ENCODE assay signal across 11 cellular contexts in the genomic region with DNA sequence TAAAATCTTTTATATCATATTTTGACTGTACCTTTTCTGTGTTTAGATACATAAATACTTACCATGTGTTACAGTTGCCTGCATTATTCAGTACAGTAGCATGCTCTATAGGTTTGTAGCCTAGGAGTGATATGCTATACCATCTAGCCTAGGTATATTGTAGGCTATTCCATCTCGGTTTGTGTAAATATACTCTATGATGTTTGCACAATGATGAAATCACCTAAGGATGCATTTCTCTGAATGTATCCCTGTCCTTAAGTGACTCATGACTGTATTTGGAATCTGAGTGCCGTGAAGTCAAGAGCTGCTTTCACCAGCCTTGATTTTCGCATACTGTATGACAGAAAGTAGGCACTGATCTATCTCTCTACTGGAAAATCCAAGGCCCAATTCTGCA.
A peak's percentile ranks its signal among the peaks of the same experiment; 100 is the strongest.
DNase-seq lines count a peak whose midpoint lies in the region; ATAC-seq and TF ChIP-seq lines count a peak whose summit lies in the region.
"Had no signal": no experiment of that assay in that cellular context is flagged by ENCODE, and none has a peak within 500 bp of the region (broad histone marks: within the 10 kb centered on the region; RNA-seq: fewer than 3 reads in every experiment).

No MANE protein-coding gene starts in this region.

- H3K36me3 ChIP-seq in ACC112 (ENCODE audit: insufficient read depth, low read length) = no peaks in the 10 kb centered on the region
- no peaks in the 10 kb centered on the region for H3K36me3 ChIP-seq in heart left ventricle

- DNase-seq in HT1080 (ENCODE audit: low read depth) (peak; percentile 83), heart left ventricle (no peak), chondrocyte (ENCODE audit: low spot score) (no peak), middle frontal gyrus (ENCODE audit: extremely low spot score, low spot score) (no peak), putamen (ENCODE audit: low spot score) (no peak)
- DNase-seq: activated CD4-positive, alpha-beta T cell treated with anti-CD3 and anti-CD28 coated beads, Interleukin-2, amount 10 ng/mL, durations not matched to agents 7 days and 5 days; activated naive CD8-positive, alpha-beta T cell treated with anti-CD3 and anti-CD28 coated beads, Interleukin-2, amount 10 ng/mL, durations not matched to agents 7 days and 5 days; stimulated activated CD4-positive, alpha-beta T cell treated with anti-CD3 and anti-CD28 coated beads, Interleukin-1b, Interleukin-23, amount 100 ng/mL, for 48 hours had no signal

- H3K4me1 ChIP-seq in ACC112 (ENCODE audit: control insufficient read depth, insufficient read depth, low read length, unreplicated experiment) = peaks cover 46% of the 10 kb centered on the region
- H3K4me1 ChIP-seq in heart left ventricle = peaks cover 2 to 53% (median 36%) of the 10 kb centered on the region in 12 donors

- H3K79me2 ChIP-seq in ACC112 (ENCODE audit: control insufficient read depth, insufficient read depth, low read length, unreplicated experiment) = peaks cover 28% of the 10 kb centered on the region

- peaks cover 3% of the 10 kb centered on the region for H3K9me3 Mint-ChIP-seq in chondrocyte (ENCODE audit: low read depth)
- H3K9me3 Mint-ChIP-seq: activated naive CD8-positive, alpha-beta T cell treated with anti-CD3 and anti-CD28 coated beads, Interleukin-2, amount 10 ng/mL, durations not matched to agents 7 days and 5 days had no signal

- no peaks in the 10 kb centered on the region for H3K9me3 ChIP-seq in heart left ventricle

- TF ChIP-seq CTCF in VCaP (conservative IDR thresholded peaks at IDR 0.05) (no peak), heart left ventricle (IDR thresholded peaks at IDR 0.05) (no peak), chondrocyte (IDR thresholded peaks at IDR 0.05) (no peak)

- H3K27ac Mint-ChIP-seq in chondrocyte (ENCODE audit: unreplicated experiment) = no peak overlapping the region
- H3K27ac Mint-ChIP-seq: activated CD4-positive, alpha-beta T cell treated with anti-CD3 and anti-CD28 coated beads, Interleukin-2, amount 10 ng/mL, durations not matched to agents 7 days and 5 days had no signal

- no peak overlapping the region for H2AFZ ChIP-seq in ACC112 (ENCODE audit: low read length, unreplicated experiment)

- ATAC-seq in heart left ventricle (peak; percentile 48 to 76 (median 68)), GM21528 (IDR thresholded peaks at IDR 0.05; ENCODE audit: low FRiP score, unreplicated experiment) (no peak)

- H3K27ac ChIP-seq in ACC112 (ENCODE audit: low read depth, low read length) (peak overlapping the region; percentile 95), VCaP (peak overlapping the region; percentile 87), heart left ventricle (no peak overlapping the region)

- peaks cover 2% of the 10 kb centered on the region for H3K36me3 Mint-ChIP-seq in chondrocyte (ENCODE audit: low read depth)

- intact Hi-C loops in heart left ventricle (cut with DNase I) = loop anchor here in 4 of 10 donors (10.0 kb wide), 4 partner anchors 50 to 130 kb away; partner anchors contain the start of gene UTRN (in 1 of the 4)

- H3K4me3 ChIP-seq in ACC112 (ENCODE audit: low read depth, low read length) = peak overlapping the region; percentile 57; the same call in 1 of the 2 replicates
- no peak overlapping the region for H3K4me3 ChIP-seq in heart left ventricle

- no peak overlapping the region for H3K4me3 Mint-ChIP-seq in chondrocyte (ENCODE audit: unreplicated experiment)
- H3K4me3 Mint-ChIP-seq: activated CD4-positive, alpha-beta T cell treated with anti-CD3 and anti-CD28 coated beads, Interleukin-2, amount 10 ng/mL, durations not matched to agents 7 days and 5 days; activated naive CD8-positive, alpha-beta T cell treated with anti-CD3 and anti-CD28 coated beads, Interleukin-2, amount 10 ng/mL, durations not matched to agents 7 days and 5 days had no signal

- no peaks in the 10 kb centered on the region for H3K27me3 ChIP-seq in ACC112 (ENCODE audit: insufficient read depth, low read length)
- no peaks in the 10 kb centered on the region for H3K27me3 ChIP-seq in heart left ventricle

- no peaks in the 10 kb centered on the region for H3K27me3 Mint-ChIP-seq in chondrocyte (ENCODE audit: low read depth)
- H3K27me3 Mint-ChIP-seq: activated CD4-positive, alpha-beta T cell treated with anti-CD3 and anti-CD28 coated beads, Interleukin-2, amount 10 ng/mL, durations not matched to agents 7 days and 5 days; activated naive CD8-positive, alpha-beta T cell treated with anti-CD3 and anti-CD28 coated beads, Interleukin-2, amount 10 ng/mL, durations not matched to agents 7 days and 5 days had no signal

- no peak for TF ChIP-seq POLR2A in heart left ventricle (IDR thresholded peaks at IDR 0.05)

- WGBS in heart left ventricle, 4 donors = 58 to 75% (median 64%) methylated on average over 3 of the region's 3 CpGs

- H3K4me1 Mint-ChIP-seq in chondrocyte (ENCODE audit: low read depth) = peaks cover 38% of the 10 kb centered on the region

Comparison
In these comparisons a context has a peak if more than half of its experiments do, and no peak if none do; other contexts are left out.
1. H3K27ac ChIP-seq: peak in ACC112 (single experiment) and VCaP (single experiment); none in heart left ventricle (0 of 12).